2 cellular contexts compared by ENCODE assay signal in genomic region chr2:39120521-39120770, GRCh38.
TF ChIP-seq lines count a peak whose summit lies in the region.

No MANE protein-coding gene starts in this region.

TF ChIP-seq in SK-N-SH, 30 proteins besides CTCF, POLR2A, EP300 and RAD21 (continued from another document):
- TF ChIP-seq PBX3 (IDR thresholded peaks at IDR 0.05) (no peak), RXRA (IDR thresholded peaks at IDR 0.05; ENCODE audit: borderline replicate concordance, low read depth) (no peak)

TF ChIP-seq in SK-N-SH treated with all-trans-retinoic acid at 6 μM for 48 hours, 23 proteins besides CTCF, POLR2A, EP300 and RAD21 (continued from another document):
- TF ChIP-seq, protein P1, sequence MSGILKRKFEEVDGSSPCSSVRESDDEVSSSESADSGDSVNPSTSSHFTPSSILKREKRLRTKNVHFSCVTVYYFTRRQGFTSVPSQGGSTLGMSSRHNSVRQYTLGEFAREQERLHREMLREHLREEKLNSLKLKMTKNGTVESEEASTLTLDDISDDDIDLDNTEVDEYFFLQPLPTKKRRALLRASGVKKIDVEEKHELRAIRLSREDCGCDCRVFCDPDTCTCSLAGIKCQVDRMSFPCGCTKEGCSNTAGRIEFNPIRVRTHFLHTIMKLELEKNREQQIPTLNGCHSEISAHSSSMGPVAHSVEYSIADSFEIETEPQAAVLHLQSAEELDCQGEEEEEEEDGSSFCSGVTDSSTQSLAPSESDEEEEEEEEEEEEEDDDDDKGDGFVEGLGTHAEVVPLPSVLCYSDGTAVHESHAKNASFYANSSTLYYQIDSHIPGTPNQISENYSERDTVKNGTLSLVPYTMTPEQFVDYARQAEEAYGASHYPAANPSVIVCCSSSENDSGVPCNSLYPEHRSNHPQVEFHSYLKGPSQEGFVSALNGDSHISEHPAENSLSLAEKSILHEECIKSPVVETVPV (CRISPR knock-in tag; IDR thresholded peaks at IDR 0.05), result no peak
- TF ChIP-seq BACH2 (CRISPR knock-in tag; IDR thresholded peaks at IDR 0.05; ENCODE audit: borderline replicate concordance), result no peak
- TF ChIP-seq ZC3H10 (CRISPR knock-in tag; IDR thresholded peaks at IDR 0.05), result no peak
- no peak for TF ChIP-seq ZFP3 (CRISPR knock-in tag; IDR thresholded peaks at IDR 0.05)
- TF ChIP-seq ZFP30 (CRISPR knock-in tag; IDR thresholded peaks at IDR 0.05), result no peak
- TF ChIP-seq, protein P2, sequence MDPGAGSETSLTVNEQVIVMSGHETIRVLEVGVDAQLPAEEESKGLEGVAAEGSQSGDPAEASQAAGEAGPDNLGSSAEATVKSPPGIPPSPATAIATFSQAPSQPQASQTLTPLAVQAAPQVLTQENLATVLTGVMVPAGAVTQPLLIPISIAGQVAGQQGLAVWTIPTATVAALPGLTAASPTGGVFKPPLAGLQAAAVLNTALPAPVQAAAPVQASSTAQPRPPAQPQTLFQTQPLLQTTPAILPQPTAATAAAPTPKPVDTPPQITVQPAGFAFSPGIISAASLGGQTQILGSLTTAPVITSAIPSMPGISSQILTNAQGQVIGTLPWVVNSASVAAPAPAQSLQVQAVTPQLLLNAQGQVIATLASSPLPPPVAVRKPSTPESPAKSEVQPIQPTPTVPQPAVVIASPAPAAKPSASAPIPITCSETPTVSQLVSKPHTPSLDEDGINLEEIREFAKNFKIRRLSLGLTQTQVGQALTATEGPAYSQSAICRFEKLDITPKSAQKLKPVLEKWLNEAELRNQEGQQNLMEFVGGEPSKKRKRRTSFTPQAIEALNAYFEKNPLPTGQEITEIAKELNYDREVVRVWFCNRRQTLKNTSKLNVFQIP (CRISPR knock-in tag; IDR thresholded peaks at IDR 0.05; ENCODE audit: borderline replicate concordance, low read depth), result no peak
- no peak for TF ChIP-seq TOX (CRISPR knock-in tag; IDR thresholded peaks at IDR 0.05; ENCODE audit: borderline replicate concordance)
- TF ChIP-seq, protein P3, sequence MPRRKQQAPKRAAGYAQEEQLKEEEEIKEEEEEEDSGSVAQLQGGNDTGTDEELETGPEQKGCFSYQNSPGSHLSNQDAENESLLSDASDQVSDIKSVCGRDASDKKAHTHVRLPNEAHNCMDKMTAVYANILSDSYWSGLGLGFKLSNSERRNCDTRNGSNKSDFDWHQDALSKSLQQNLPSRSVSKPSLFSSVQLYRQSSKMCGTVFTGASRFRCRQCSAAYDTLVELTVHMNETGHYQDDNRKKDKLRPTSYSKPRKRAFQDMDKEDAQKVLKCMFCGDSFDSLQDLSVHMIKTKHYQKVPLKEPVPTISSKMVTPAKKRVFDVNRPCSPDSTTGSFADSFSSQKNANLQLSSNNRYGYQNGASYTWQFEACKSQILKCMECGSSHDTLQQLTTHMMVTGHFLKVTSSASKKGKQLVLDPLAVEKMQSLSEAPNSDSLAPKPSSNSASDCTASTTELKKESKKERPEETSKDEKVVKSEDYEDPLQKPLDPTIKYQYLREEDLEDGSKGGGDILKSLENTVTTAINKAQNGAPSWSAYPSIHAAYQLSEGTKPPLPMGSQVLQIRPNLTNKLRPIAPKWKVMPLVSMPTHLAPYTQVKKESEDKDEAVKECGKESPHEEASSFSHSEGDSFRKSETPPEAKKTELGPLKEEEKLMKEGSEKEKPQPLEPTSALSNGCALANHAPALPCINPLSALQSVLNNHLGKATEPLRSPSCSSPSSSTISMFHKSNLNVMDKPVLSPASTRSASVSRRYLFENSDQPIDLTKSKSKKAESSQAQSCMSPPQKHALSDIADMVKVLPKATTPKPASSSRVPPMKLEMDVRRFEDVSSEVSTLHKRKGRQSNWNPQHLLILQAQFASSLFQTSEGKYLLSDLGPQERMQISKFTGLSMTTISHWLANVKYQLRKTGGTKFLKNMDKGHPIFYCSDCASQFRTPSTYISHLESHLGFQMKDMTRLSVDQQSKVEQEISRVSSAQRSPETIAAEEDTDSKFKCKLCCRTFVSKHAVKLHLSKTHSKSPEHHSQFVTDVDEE (CRISPR knock-in tag; IDR thresholded peaks at IDR 0.05), result no peak
- TF ChIP-seq OSR1 (CRISPR knock-in tag; IDR thresholded peaks at IDR 0.05), result no peak
- no peak for TF ChIP-seq ZNF565 (CRISPR knock-in tag; conservative IDR thresholded peaks at IDR 0.05; ENCODE audit: low read depth)
- TF ChIP-seq SNAI2 (CRISPR knock-in tag; IDR thresholded peaks at IDR 0.05), result no peak
- TF ChIP-seq, protein P4, sequence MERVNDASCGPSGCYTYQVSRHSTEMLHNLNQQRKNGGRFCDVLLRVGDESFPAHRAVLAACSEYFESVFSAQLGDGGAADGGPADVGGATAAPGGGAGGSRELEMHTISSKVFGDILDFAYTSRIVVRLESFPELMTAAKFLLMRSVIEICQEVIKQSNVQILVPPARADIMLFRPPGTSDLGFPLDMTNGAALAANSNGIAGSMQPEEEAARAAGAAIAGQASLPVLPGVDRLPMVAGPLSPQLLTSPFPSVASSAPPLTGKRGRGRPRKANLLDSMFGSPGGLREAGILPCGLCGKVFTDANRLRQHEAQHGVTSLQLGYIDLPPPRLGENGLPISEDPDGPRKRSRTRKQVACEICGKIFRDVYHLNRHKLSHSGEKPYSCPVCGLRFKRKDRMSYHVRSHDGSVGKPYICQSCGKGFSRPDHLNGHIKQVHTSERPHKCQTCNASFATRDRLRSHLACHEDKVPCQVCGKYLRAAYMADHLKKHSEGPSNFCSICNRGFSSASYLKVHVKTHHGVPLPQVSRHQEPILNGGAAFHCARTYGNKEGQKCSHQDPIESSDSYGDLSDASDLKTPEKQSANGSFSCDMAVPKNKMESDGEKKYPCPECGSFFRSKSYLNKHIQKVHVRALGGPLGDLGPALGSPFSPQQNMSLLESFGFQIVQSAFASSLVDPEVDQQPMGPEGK (CRISPR knock-in tag; IDR thresholded peaks at IDR 0.05; ENCODE audit: borderline replicate concordance), result no peak
- TF ChIP-seq, protein P5, sequence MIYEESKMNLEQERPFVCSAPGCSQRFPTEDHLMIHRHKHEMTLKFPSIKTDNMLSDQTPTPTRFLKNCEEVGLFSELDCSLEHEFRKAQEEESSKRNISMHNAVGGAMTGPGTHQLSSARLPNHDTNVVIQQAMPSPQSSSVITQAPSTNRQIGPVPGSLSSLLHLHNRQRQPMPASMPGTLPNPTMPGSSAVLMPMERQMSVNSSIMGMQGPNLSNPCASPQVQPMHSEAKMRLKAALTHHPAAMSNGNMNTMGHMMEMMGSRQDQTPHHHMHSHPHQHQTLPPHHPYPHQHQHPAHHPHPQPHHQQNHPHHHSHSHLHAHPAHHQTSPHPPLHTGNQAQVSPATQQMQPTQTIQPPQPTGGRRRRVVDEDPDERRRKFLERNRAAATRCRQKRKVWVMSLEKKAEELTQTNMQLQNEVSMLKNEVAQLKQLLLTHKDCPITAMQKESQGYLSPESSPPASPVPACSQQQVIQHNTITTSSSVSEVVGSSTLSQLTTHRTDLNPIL (CRISPR knock-in tag; IDR thresholded peaks at IDR 0.05; ENCODE audit: low read depth), result no peak
- TF ChIP-seq PPARA (CRISPR knock-in tag; IDR thresholded peaks at IDR 0.05; ENCODE audit: borderline replicate concordance), result no peak
- no peak for TF ChIP-seq TCF4 (CRISPR knock-in tag; IDR thresholded peaks at IDR 0.05; ENCODE audit: borderline replicate concordance)
- no peak for TF ChIP-seq ESRRG (CRISPR knock-in tag; IDR thresholded peaks at IDR 0.05)
- TF ChIP-seq CSDC2 (CRISPR knock-in tag; IDR thresholded peaks at IDR 0.05), result no peak
